In genomic region chr3:52843881-52844280, GRCh38 we compare ENCODE assay signal across 24 cellular contexts. TPM values are rescaled to one million over a fixed set of nuclear protein-coding genes. Genes with fewer than 3 reads are reported as not detected.
DNase-seq lines count a peak whose midpoint lies in the region; ATAC-seq and TF ChIP-seq lines count a peak whose summit lies in the region.
"Had no signal": no experiment of that assay in that cellular context is flagged by ENCODE, and none has a peak within 500 bp of the region (broad histone marks: within the 10 kb centered on the region; RNA-seq: fewer than 3 reads in every experiment).

No MANE protein-coding gene starts in this region.

- H3K27ac ChIP-seq in esophagus squamous epithelium (peak overlapping the region; percentile 46 to 92 (median 78)), psoas muscle (peak overlapping the region; percentile 97), upper lobe of left lung (peak overlapping the region in 3 of 4 donors; percentile 72 to 80 (median 74))

- H3K4me1 Mint-ChIP-seq in chondrocyte (ENCODE audit: low read depth) = peaks cover 51% of the 10 kb centered on the region
- peaks cover 13 to 17% of the 10 kb centered on the region in 2 donors for H3K4me1 Mint-ChIP-seq in stimulated activated naive B cell treated with anti-CD40 and anti-IgM and Interleukin-4, amounts not matched to agents 10 μg/mL and 1 μg/mL and 100 μg/mL, for 72 hours

- H3K36me3 Mint-ChIP-seq in chondrocyte (ENCODE audit: low read depth) = peaks cover 13% of the 10 kb centered on the region
- peaks cover 24 to 57% of the 10 kb centered on the region in 2 donors for H3K36me3 Mint-ChIP-seq in stimulated activated naive B cell treated with anti-CD40 and anti-IgM and Interleukin-4, amounts not matched to agents 10 μg/mL and 1 μg/mL and 100 μg/mL, for 72 hours

- no peak overlapping the region for H3K4me3 Mint-ChIP-seq in chondrocyte (ENCODE audit: unreplicated experiment)
- no peak overlapping the region for H3K4me3 Mint-ChIP-seq in stimulated activated naive B cell treated with anti-CD40 and anti-IgM and Interleukin-4, amounts not matched to agents 10 μg/mL and 1 μg/mL and 100 μg/mL, for 72 hours
- H3K4me3 Mint-ChIP-seq: activated CD4-positive, alpha-beta T cell treated with anti-CD3 and anti-CD28 coated beads for 36 hours; activated naive CD4-positive, alpha-beta T cell treated with anti-CD3 and anti-CD28 coated beads, Interleukin-2, amount 50 U/mL, for 24 hours; activated T-cell treated with anti-CD3 and anti-CD28 coated beads, Interleukin-2, amount 50 U/mL, for 72 hours; CD8-positive, alpha-beta memory T cell; nephron; stimulated activated naive CD8-positive, alpha-beta T cell treated with anti-CD3 and anti-CD28 coated beads, Interleukin-15, amount 100 ng/mL, for 72 hours; T-helper 1 cell treated with Interleukin-12 subunit alpha and Interleukin-12 subunit beta and Interleukin-4 antibody, amounts not matched to agents 30 μg/mL and 1 μg/mL, for 36 hours had no signal

- H3K27me3 ChIP-seq in esophagus squamous epithelium (no peaks in the 10 kb centered on the region), psoas muscle (ENCODE audit: insufficient read depth in 3 of 3, low read length in 2 of 3) (no peaks in the 10 kb centered on the region), upper lobe of left lung (no peaks in the 10 kb centered on the region)
- H3K27me3 ChIP-seq: MG63 had no signal

- H3K9me3 ChIP-seq in esophagus squamous epithelium = no peaks in the 10 kb centered on the region
- no peaks in the 10 kb centered on the region for H3K9me3 ChIP-seq in psoas muscle
- no peaks in the 10 kb centered on the region for H3K9me3 ChIP-seq in upper lobe of left lung
- H3K9me3 ChIP-seq: MG63 had no signal

- no peak for TF ChIP-seq EP300 in upper lobe of left lung (IDR thresholded peaks at IDR 0.05)

- peak overlapping the region; percentile 95 for H3K27ac Mint-ChIP-seq in chondrocyte (ENCODE audit: unreplicated experiment)
- H3K27ac Mint-ChIP-seq in stimulated activated naive B cell treated with anti-CD40 and anti-IgM and Interleukin-4, amounts not matched to agents 10 μg/mL and 1 μg/mL and 100 μg/mL, for 72 hours = no peak overlapping the region
- H3K27ac Mint-ChIP-seq: activated CD4-positive, alpha-beta T cell treated with anti-CD3 and anti-CD28 coated beads for 36 hours; activated naive CD4-positive, alpha-beta T cell treated with anti-CD3 and anti-CD28 coated beads, Interleukin-2, amount 50 U/mL, for 24 hours; activated T-cell treated with anti-CD3 and anti-CD28 coated beads, Interleukin-2, amount 50 U/mL, for 72 hours; nephron; stimulated activated naive CD8-positive, alpha-beta T cell treated with anti-CD3 and anti-CD28 coated beads, Interleukin-15, amount 100 ng/mL, for 72 hours had no signal

- no peak for ATAC-seq in psoas muscle
- no peak for ATAC-seq in upper lobe of left lung (ENCODE audit: low FRiP score in 2 of 2)
- ATAC-seq in stimulated activated naive B cell treated with anti-CD40 and anti-IgM and Interleukin-4, amounts not matched to agents 10 μg/mL and 1 μg/mL and 100 μg/mL, for 72 hours (replicated peaks) = no peak
- ATAC-seq: activated CD4-positive, alpha-beta T cell treated with anti-CD3 and anti-CD28 coated beads for 36 hours; activated T-cell treated with anti-CD3 and anti-CD28 coated beads, Interleukin-2, amount 50 U/mL, for 72 hours; HCT116; K562; stimulated activated naive CD8-positive, alpha-beta T cell treated with anti-CD3 and anti-CD28 coated beads, Interleukin-15, amount 100 ng/mL, for 72 hours had no signal

- DNase-seq in chondrocyte (ENCODE audit: low spot score) = no peak
- no peak for DNase-seq in esophagus squamous epithelium (lab: John Stamatoyannopoulos, UW)
- DNase-seq in psoas muscle = peak in 1 of 2 donors; percentile 19
- no peak for DNase-seq in upper lobe of left lung
- DNase-seq in stimulated activated naive B cell treated with anti-CD40 and anti-IgM and Interleukin-4, amounts not matched to agents 10 μg/mL and 1 μg/mL and 100 μg/mL, for 72 hours = no peak
- no peak for DNase-seq in H4 (ENCODE audit: low spot score)
- DNase-seq in stimulated activated CD4-positive, alpha-beta T cell treated with anti-CD3 and anti-CD28 coated beads, Interleukin-4, amount 100 ng/mL, for 24 hours = no peak
- DNase-seq: activated CD4-positive, alpha-beta T cell treated with anti-CD3 and anti-CD28 coated beads for 36 hours; activated T-cell treated with anti-CD3 and anti-CD28 coated beads, Interleukin-2, amount 50 U/mL, for 72 hours; anterior cingulate cortex; CD8-positive, alpha-beta memory T cell; central memory CD4-positive, alpha-beta T cell; MG63; midbrain; NCI-H1436; NCI-H2171; NCI-H524 treated with DMSO at 0.1 percent for 48 hours; stimulated activated CD4-positive, alpha-beta T cell treated with anti-CD3 and anti-CD28 coated beads, Interleukin-4, amount 100 ng/mL, for 4 hours; stimulated activated naive CD8-positive, alpha-beta T cell treated with anti-CD3 and anti-CD28 coated beads, Interleukin-15, amount 100 ng/mL, for 72 hours had no signal

- WGBS in esophagus squamous epithelium, 2 donors = 100% methylated on average over 1 of the region's 2 CpGs
- WGBS in psoas muscle, 3 donors = 65 to 73% (median 67%) methylated on average over 2 of the region's 2 CpGs
- 81 to 90% methylated on average over 1 to 2 of the region's 2 CpGs for whole genome bisulfite sequencing in upper lobe of left lung, 2 donors

- H3K36me3 ChIP-seq in esophagus squamous epithelium (peaks cover 0 to 56% (median 0%) of the 10 kb centered on the region in 3 donors), psoas muscle (ENCODE audit: insufficient read depth in 1 of 2, low read depth in 1 of 2) (peaks cover 0 to 19% of the 10 kb centered on the region in 2 donors), upper lobe of left lung (peaks cover 6 to 63% (median 37%) of the 10 kb centered on the region in 4 donors)
- H3K36me3 ChIP-seq: MG63 had no signal

- H3K27me3 Mint-ChIP-seq in chondrocyte (ENCODE audit: low read depth) = no peaks in the 10 kb centered on the region
- no peaks in the 10 kb centered on the region for H3K27me3 Mint-ChIP-seq in stimulated activated naive B cell treated with anti-CD40 and anti-IgM and Interleukin-4, amounts not matched to agents 10 μg/mL and 1 μg/mL and 100 μg/mL, for 72 hours
- H3K27me3 Mint-ChIP-seq: activated CD4-positive, alpha-beta T cell treated with anti-CD3 and anti-CD28 coated beads for 36 hours; activated naive CD4-positive, alpha-beta T cell treated with anti-CD3 and anti-CD28 coated beads, Interleukin-2, amount 50 U/mL, for 24 hours; stimulated activated naive CD8-positive, alpha-beta T cell treated with anti-CD3 and anti-CD28 coated beads, Interleukin-15, amount 100 ng/mL, for 72 hours had no signal

- H3K4me3 ChIP-seq in esophagus squamous epithelium (no peak overlapping the region), psoas muscle (no peak overlapping the region), upper lobe of left lung (no peak overlapping the region)
- H3K4me3 ChIP-seq: K562, MG63 had no signal

- intact Hi-C loops in esophagus squamous epithelium (cut with DNase I) (no loop called here), psoas muscle (cut with DNase I) (loop anchor here in 1 of 2 donors (2.0 kb wide), 1 partner anchor 49 kb away; no protein-coding TSS in a partner anchor)

- no peak for TF ChIP-seq CTCF in chondrocyte (IDR thresholded peaks at IDR 0.05)
- no peak for TF ChIP-seq CTCF in esophagus squamous epithelium (IDR thresholded peaks at IDR 0.05)
- no peak for TF ChIP-seq CTCF in psoas muscle (IDR thresholded peaks at IDR 0.05)
- no peak for TF ChIP-seq CTCF in upper lobe of left lung (IDR thresholded peaks at IDR 0.05)

- no peak for TF ChIP-seq POLR2A in esophagus squamous epithelium (IDR thresholded peaks at IDR 0.05)
- no peak for TF ChIP-seq POLR2A in upper lobe of left lung (IDR thresholded peaks at IDR 0.05)

- no peaks in the 10 kb centered on the region for H3K9me3 Mint-ChIP-seq in chondrocyte (ENCODE audit: low read depth)
- H3K9me3 Mint-ChIP-seq in stimulated activated naive B cell treated with anti-CD40 and anti-IgM and Interleukin-4, amounts not matched to agents 10 μg/mL and 1 μg/mL and 100 μg/mL, for 72 hours = no peaks in the 10 kb centered on the region
- H3K9me3 Mint-ChIP-seq: activated naive CD4-positive, alpha-beta T cell treated with anti-CD3 and anti-CD28 coated beads, Interleukin-2, amount 50 U/mL, for 24 hours; activated T-cell treated with anti-CD3 and anti-CD28 coated beads, Interleukin-2, amount 50 U/mL, for 72 hours; CD8-positive, alpha-beta memory T cell; nephron; stimulated activated naive CD8-positive, alpha-beta T cell treated with anti-CD3 and anti-CD28 coated beads, Interleukin-15, amount 100 ng/mL, for 72 hours; T-helper 1 cell treated with Interleukin-12 subunit alpha and Interleukin-12 subunit beta and Interleukin-4 antibody, amounts not matched to agents 30 μg/mL and 1 μg/mL, for 36 hours had no signal

- peaks cover 0 to 64% (median 37%) of the 10 kb centered on the region in 3 donors for H3K4me1 ChIP-seq in esophagus squamous epithelium
- H3K4me1 ChIP-seq in psoas muscle = peaks cover 94% of the 10 kb centered on the region
- peaks cover 20 to 33% (median 28%) of the 10 kb centered on the region in 4 donors for H3K4me1 ChIP-seq in upper lobe of left lung

RNA-seq across cellular contexts. Expression of gene MUSTN1, which starts 9.1 kb away (rescaled TPM):
- total RNA-seq in chondrocyte = 1.4 to 9.2 TPM (median 6.9 TPM) in 3 replicates
- 10 to 100 TPM in 1 of 4 donors, 1 to 10 TPM in 2, not detected in 1; 4.2 to 15.7 (median 5.7) TPM for total RNA-seq in esophagus squamous epithelium
- total RNA-seq in psoas muscle = 1,000 to 10,000 TPM in 2 of 4 donors, 100 to 1,000 TPM in 2; 138 to 1,165 (median 841) TPM
- polyA plus RNA-seq in psoas muscle = 1,000 to 10,000 TPM in 1 of 3 donors, 100 to 1,000 TPM in 1, 10 to 100 TPM in 1; 91.1 to 1,241 (median 578) TPM
- total RNA-seq in upper lobe of left lung = 10 to 100 TPM in 2 of 6 donors, 1 to 10 TPM in 4; 1.2 to 62.9 (median 6.5) TPM
- not detected in 2 replicates for total RNA-seq in H4 (2014; rRNA removed; shearing (Covaris generic))
- polyA plus RNA-seq: CD8-positive, alpha-beta memory T cell had no signal

RNA-seq across cellular contexts. Expression of gene ITIH4, which starts 13.4 kb away (rescaled TPM):
- total RNA-seq in chondrocyte = 5.2 to 8.3 TPM (median 6.3 TPM) in 3 replicates
- 1 to 10 TPM in 3 of 4 donors, under 1 TPM in 1; 0.22 to 2.3 (median 1.5) TPM for total RNA-seq in esophagus squamous epithelium
- total RNA-seq in psoas muscle = 10 to 100 TPM; 13.1 to 90.8 (median 38.8) TPM
- 10 to 100 TPM in 1 of 3 donors, 1 to 10 TPM in 2; 1.3 to 29.2 (median 7.4) TPM for polyA plus RNA-seq in psoas muscle
- total RNA-seq in upper lobe of left lung = 100 to 1,000 TPM in 1 of 6 donors, 10 to 100 TPM in 4, 1 to 10 TPM in 1; 9.9 to 102 (median 21.8) TPM
- 0.10 and 6.1 TPM in 2 replicates for total RNA-seq in H4 (2014; rRNA removed; shearing (Covaris generic))
- polyA plus RNA-seq: CD8-positive, alpha-beta memory T cell had no signal

RNA-seq across cellular contexts. Expression of gene ITIH3, which starts 49.3 kb away (rescaled TPM):
- 3.5 to 17.8 TPM (median 16.9 TPM) in 3 replicates for total RNA-seq in chondrocyte
- 1 to 10 TPM in 2 of 4 donors, under 1 TPM in 1, not detected in 1; 0.26 to 3.7 (median 1.3) TPM for total RNA-seq in esophagus squamous epithelium
- total RNA-seq in psoas muscle = under 1 TPM in 2 of 4 donors, not detected in 2; 0.25 to 0.77 TPM
- polyA plus RNA-seq in psoas muscle = under 1 TPM; 0.18 to 0.39 (median 0.29) TPM
- total RNA-seq in upper lobe of left lung = 10 to 100 TPM in 2 of 6 donors, 1 to 10 TPM in 4; 2.1 to 13.5 (median 7.0) TPM
- total RNA-seq in H4 (2014; rRNA removed; shearing (Covaris generic)) = not detected in 2 replicates
- total RNA-seq: activated CD4-positive, alpha-beta T cell treated with anti-CD3 and anti-CD28 coated beads for 36 hours; activated T-cell treated with anti-CD3 and anti-CD28 coated beads, Interleukin-2, amount 50 U/mL, for 72 hours; CD8-positive, alpha-beta memory T cell had no signal
- polyA plus RNA-seq: CD8-positive, alpha-beta memory T cell; K562 had no signal

RNA-seq across cellular contexts. Expression of gene STIMATE, which starts 53.5 kb away (rescaled TPM):
- 18.7 to 19.0 TPM (median 18.9 TPM) in 3 replicates for total RNA-seq in chondrocyte
- 10 to 100 TPM in 3 of 4 donors, 1 to 10 TPM in 1; 7.0 to 14.7 (median 12.4) TPM for total RNA-seq in esophagus squamous epithelium
- 10 to 100 TPM in 3 of 4 donors, 1 to 10 TPM in 1; 7.1 to 12.9 (median 11.3) TPM for total RNA-seq in psoas muscle
- polyA plus RNA-seq in psoas muscle = 10 to 100 TPM in 1 of 3 donors, 1 to 10 TPM in 2; 3.5 to 22.3 (median 5.6) TPM
- total RNA-seq in upper lobe of left lung = 10 to 100 TPM; 39.7 to 87.0 (median 44.9) TPM
- 4.0 and 5.0 TPM in 2 replicates for total RNA-seq in H4 (2014; rRNA removed; shearing (Covaris generic))
